In genomic region chr5:180286-180918, GRCh38 we compare ENCODE assay signal across 22 cellular contexts. TPM values are rescaled to one million over a fixed set of nuclear protein-coding genes. Genes with fewer than 3 reads are reported as not detected.
DNase-seq lines count a peak whose midpoint lies in the region; ATAC-seq and TF ChIP-seq lines count a peak whose summit lies in the region.
"Had no signal": no experiment of that assay in that cellular context is flagged by ENCODE, and none has a peak within 500 bp of the region (broad histone marks: within the 10 kb centered on the region; RNA-seq: fewer than 3 reads in every experiment).

No MANE protein-coding gene starts in this region.

- H3K36me3 Mint-ChIP-seq in Caco-2 (ENCODE audit: insufficient read depth, unreplicated experiment) = peaks cover 11% of the 10 kb centered on the region
- peaks cover 33% of the 10 kb centered on the region for H3K36me3 Mint-ChIP-seq in GM23338 (ENCODE audit: low read depth)
- no peaks in the 10 kb centered on the region for H3K36me3 Mint-ChIP-seq in chondrocyte (ENCODE audit: low read depth)
- H3K36me3 Mint-ChIP-seq: CD14-positive monocyte had no signal

- H3K27ac ChIP-seq in GM23338 (ENCODE audit: low read depth) (no peak overlapping the region), osteoblast (ENCODE audit: low read depth, low read length) (no peak overlapping the region)

- H3K4me3 ChIP-seq in Caco-2 (ENCODE audit: low read depth, low read length) (no peak overlapping the region), GM23338 (no peak overlapping the region), osteoblast (ENCODE audit: insufficient read depth, low read length) (no peak overlapping the region)
- H3K4me3 ChIP-seq: K562 had no signal

- H3K4me2 ChIP-seq in GM23338 = no peak overlapping the region
- no peak overlapping the region for H3K4me2 ChIP-seq in osteoblast (ENCODE audit: insufficient read depth, low read length)

- H2AFZ ChIP-seq in GM23338 = no peak overlapping the region
- H2AFZ ChIP-seq in osteoblast (ENCODE audit: low read length) = no peak overlapping the region

- H3K9me3 ChIP-seq in Caco-2 (no peaks in the 10 kb centered on the region), osteoblast (ENCODE audit: low read depth, low read length) (no peaks in the 10 kb centered on the region)

- H3K79me2 ChIP-seq in GM23338 (replicated peaks; ENCODE audit: insufficient read depth) = no peaks in the 10 kb centered on the region
- no peaks in the 10 kb centered on the region for H3K79me2 ChIP-seq in osteoblast (ENCODE audit: insufficient read depth, low read length)

- no peak for TF ChIP-seq CTCF in Caco-2 (IDR thresholded peaks at IDR 0.05; ENCODE audit: insufficient read depth in 1 of 2, low read depth in 1 of 2, low read length in 1 of 2, severe bottlenecking in 1 of 2, unreplicated experiment in 1 of 2)
- TF ChIP-seq CTCF in GM23338 (conservative IDR thresholded peaks at IDR 0.05; ENCODE audit: low read depth in 2 of 2) = no peak
- TF ChIP-seq CTCF in chondrocyte (IDR thresholded peaks at IDR 0.05) = no peak
- no peak for TF ChIP-seq CTCF in osteoblast (IDR thresholded peaks at IDR 0.05; ENCODE audit: extremely low read depth, low read depth, low read length)

- intact Hi-C loops in Caco-2 (cut with micrococcal nuclease; ENCODE audit: unreplicated experiment) = no loop called here

- H3K27me3 ChIP-seq in Caco-2 (replicated peaks; ENCODE audit: control insufficient read depth, insufficient read depth, low read length) = no peaks in the 10 kb centered on the region
- no peaks in the 10 kb centered on the region for H3K27me3 ChIP-seq in GM23338 (ENCODE audit: insufficient read depth)
- peaks cover 39% of the 10 kb centered on the region for H3K27me3 ChIP-seq in osteoblast (ENCODE audit: insufficient read depth, low read length)

- H3K4me1 ChIP-seq in Caco-2 = peaks cover 6% of the 10 kb centered on the region; the same call in 1 of the 2 replicates
- H3K4me1 ChIP-seq in GM23338 (ENCODE audit: insufficient read depth) = no peaks in the 10 kb centered on the region
- H3K4me1 ChIP-seq in osteoblast (ENCODE audit: insufficient read depth, low read length) = no peaks in the 10 kb centered on the region

- peak overlapping the region; percentile 25 for H3K27ac Mint-ChIP-seq in Caco-2 (ENCODE audit: unreplicated experiment)
- no peak overlapping the region for H3K27ac Mint-ChIP-seq in GM23338
- H3K27ac Mint-ChIP-seq in chondrocyte (ENCODE audit: unreplicated experiment) = no peak overlapping the region
- H3K27ac Mint-ChIP-seq: CD14-positive monocyte had no signal

- peaks cover 12% of the 10 kb centered on the region for H3K4me1 Mint-ChIP-seq in Caco-2 (ENCODE audit: low read depth, unreplicated experiment)
- peaks cover 12% of the 10 kb centered on the region for H3K4me1 Mint-ChIP-seq in GM23338
- H3K4me1 Mint-ChIP-seq in chondrocyte (ENCODE audit: low read depth) = peaks cover 6% of the 10 kb centered on the region
- H3K4me1 Mint-ChIP-seq: CD14-positive monocyte had no signal

- H4K20me1 ChIP-seq in GM23338 (replicated peaks; ENCODE audit: insufficient read depth) (no peaks in the 10 kb centered on the region; the same call in 1 of the 2 replicates), osteoblast (ENCODE audit: insufficient read depth, low read length) (no peaks in the 10 kb centered on the region)

- no peak overlapping the region for H3K4me3 Mint-ChIP-seq in Caco-2 (ENCODE audit: unreplicated experiment)
- H3K4me3 Mint-ChIP-seq in GM23338 = no peak overlapping the region
- H3K4me3 Mint-ChIP-seq in chondrocyte (ENCODE audit: unreplicated experiment) = no peak overlapping the region
- H3K4me3 Mint-ChIP-seq: CD14-positive monocyte had no signal

- POLR2A ChIA-PET in Caco-2 (lab: Charles Lee) = no interaction called here

- no peaks in the 10 kb centered on the region for H3K9me3 Mint-ChIP-seq in Caco-2 (ENCODE audit: unreplicated experiment)
- H3K9me3 Mint-ChIP-seq in GM23338 = no peaks in the 10 kb centered on the region; the same call in 2 of the 3 replicates
- H3K9me3 Mint-ChIP-seq in chondrocyte (ENCODE audit: low read depth) = no peaks in the 10 kb centered on the region
- H3K9me3 Mint-ChIP-seq: CD14-positive monocyte had no signal

- peak; percentile 64 for ATAC-seq in GM23338
- no peak for ATAC-seq in activated CD4-positive, CD25-positive, alpha-beta regulatory T cell treated with anti-CD3 and anti-CD28 coated beads, Interleukin-2, amount 50 U/mL, for 24 hours
- no peak for ATAC-seq in GM21367 (IDR thresholded peaks at IDR 0.05; ENCODE audit: unreplicated experiment)
- ATAC-seq: K562, PC-3 had no signal

- H3K27me3 Mint-ChIP-seq in Caco-2 (ENCODE audit: insufficient read depth, unreplicated experiment) (peaks cover 4% of the 10 kb centered on the region), GM23338 (ENCODE audit: insufficient read depth, low read depth, poor library complexity) (no peaks in the 10 kb centered on the region), chondrocyte (ENCODE audit: low read depth) (peaks cover 10% of the 10 kb centered on the region)

- DNase-seq in Caco-2 (no peak), GM23338 (ENCODE audit: low spot score) (no peak), chondrocyte (ENCODE audit: low spot score) (peak; percentile 28), osteoblast (ENCODE audit: insufficient read length, low spot score, missing footprints) (peak; percentile 35), NCI-H1092 treated with DMSO at 0.1 percent for 48 hours (lab: John Stamatoyannopoulos, UW) (no peak)
- DNase-seq: ACHN, AML-193, COR-L47, DMS153, EL, HCEC 1CT, MV-4-11, NCI-H1417 treated with DMSO at 0.1 percent for 48 hours, NCI-H1930, NCI-H2171, NCI-H82, PC-3 had no signal

- CTCF ChIA-PET in Caco-2 (lab: Charles Lee) = no interaction called here

- no peaks in the 10 kb centered on the region for H3F3A ChIP-seq in GM23338 (replicated peaks; ENCODE audit: low read depth)

- no TSS peak for BruUV-seq in Caco-2 (replicated peaks; lab: Mats Ljungman, UMichigan)

- H3K36me3 ChIP-seq in Caco-2 (ENCODE audit: control insufficient read depth, insufficient read depth, low read length) (no peaks in the 10 kb centered on the region), GM23338 (ENCODE audit: insufficient read depth) (peaks cover 3% of the 10 kb centered on the region; the same call in 1 of the 2 replicates), osteoblast (ENCODE audit: insufficient read depth, low read length) (no peaks in the 10 kb centered on the region)

- H3K9me2 ChIP-seq in GM23338 (ENCODE audit: insufficient read depth) = no peaks in the 10 kb centered on the region

TF ChIP-seq in GM23338, 12 proteins besides CTCF, POLR2A, EP300 and RAD21 (continues in another document):
- TF ChIP-seq STAT1 (IDR thresholded peaks at IDR 0.05; ENCODE audit: unreplicated experiment) (no peak), CREB1 (CRISPR knock-in tag; IDR thresholded peaks at IDR 0.05; ENCODE audit: low read depth) (no peak), ETS1 (IDR thresholded peaks at IDR 0.05) (no peak), REST (IDR thresholded peaks at IDR 0.05; ENCODE audit: unreplicated experiment) (no peak)

RNA-seq across cellular contexts. Expression of gene LRRC14B, which starts 10.9 kb away (rescaled TPM):
- total RNA-seq in Caco-2 (2022) (not detected in 2 replicates), chondrocyte (not detected in 3 replicates), osteoblast (under 0.01 TPM in 1 of 2 replicates, not detected in the other)
- total RNA-seq in GM23338 (2014; rRNA removed; shearing (Covaris generic)) = not detected in 2 replicates
- not detected in 2 replicates for polyA plus RNA-seq in GM23338 (2016; fragmentation: Nextera tagmentation; extraction: Ambion mirVana)
- total RNA-seq: K562, NCI-H460, PC-3 had no signal
- polyA plus RNA-seq: CD14-positive monocyte, K562 had no signal

RNA-seq across cellular contexts. Expression of gene CCDC127, which starts 37.6 kb away (rescaled TPM):
- total RNA-seq in Caco-2 (2022) (10.5 TPM in 2 replicates), chondrocyte (8.0 to 10.4 TPM (median 9.6 TPM) in 3 replicates), osteoblast (4.3 and 6.2 TPM in 2 replicates)
- 4.2 and 6.0 TPM in 2 replicates for total RNA-seq in GM23338 (2014; rRNA removed; shearing (Covaris generic))
- 7.2 and 7.3 TPM in 2 replicates for polyA plus RNA-seq in GM23338 (2016; fragmentation: Nextera tagmentation; extraction: Ambion mirVana)

RNA-seq across cellular contexts. Expression of gene SDHA, which starts 37.7 kb away (rescaled TPM):
- total RNA-seq in Caco-2 (2022) (140 and 157 TPM in 2 replicates), chondrocyte (79.7 to 95.5 TPM (median 81.5 TPM) in 3 replicates), osteoblast (83.6 and 84.6 TPM in 2 replicates)
- total RNA-seq in GM23338 (2014; rRNA removed; shearing (Covaris generic)) = 62.2 and 71.3 TPM in 2 replicates
- 69.3 and 70.6 TPM in 2 replicates for polyA plus RNA-seq in GM23338 (2016; fragmentation: Nextera tagmentation; extraction: Ambion mirVana)

Comparison
In these comparisons a context has a peak if more than half of its experiments do, and no peak if none do; other contexts are left out.
1. DNase-seq: peak in chondrocyte (single experiment) and osteoblast (single experiment); none in Caco-2 (0 of 2), GM23338 (single experiment) and NCI-H1092 treated with DMSO at 0.1 percent for 48 hours (single experiment).